Comparison of ENCODE assay signal across 1 cellular context in the genomic region with DNA sequence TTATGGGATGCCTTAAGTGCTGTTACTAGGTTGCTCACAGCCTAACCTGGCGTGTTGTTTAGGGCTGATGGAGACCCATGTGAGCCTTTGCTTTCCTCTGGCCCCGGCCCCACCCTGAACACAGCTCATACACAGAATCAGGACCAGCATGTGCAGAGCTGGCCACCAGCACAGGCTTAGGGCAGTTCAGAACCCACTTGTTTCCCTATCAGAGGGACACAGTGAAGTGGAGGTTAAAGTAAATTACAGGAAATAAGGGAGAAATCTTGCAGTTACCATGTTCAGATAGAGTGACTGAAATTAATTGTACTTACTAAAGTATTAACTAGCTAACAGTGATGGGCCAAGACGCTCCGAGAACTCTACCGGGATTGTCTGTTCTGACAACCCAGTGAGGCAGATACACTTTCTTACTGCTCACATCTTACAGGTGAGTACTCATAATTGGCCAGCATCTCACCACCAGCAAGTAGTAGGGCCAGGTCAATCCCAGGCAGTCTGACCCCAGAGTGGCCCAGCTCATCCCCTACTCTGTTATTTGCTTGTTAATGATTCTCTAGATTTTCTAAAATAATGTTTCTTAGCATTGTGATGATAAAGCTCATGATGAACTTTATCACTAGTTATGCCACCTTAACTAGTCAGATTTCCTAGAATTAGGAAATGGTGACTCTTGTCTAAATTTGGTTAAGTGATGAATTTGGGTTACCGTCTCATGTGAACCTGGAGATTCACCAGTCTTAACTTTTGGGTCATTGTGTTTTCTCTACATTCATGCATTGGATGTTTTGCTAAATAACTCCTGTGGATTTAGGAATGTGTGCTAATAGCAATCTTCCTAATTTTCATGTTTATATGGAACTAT.
TF ChIP-seq lines count a peak whose summit lies in the region.

No MANE protein-coding gene starts in this region.

TF ChIP-seq in GM23338, 12 proteins besides CTCF, POLR2A, EP300 and RAD21 (continued from another document):
- TF ChIP-seq, protein P1, sequence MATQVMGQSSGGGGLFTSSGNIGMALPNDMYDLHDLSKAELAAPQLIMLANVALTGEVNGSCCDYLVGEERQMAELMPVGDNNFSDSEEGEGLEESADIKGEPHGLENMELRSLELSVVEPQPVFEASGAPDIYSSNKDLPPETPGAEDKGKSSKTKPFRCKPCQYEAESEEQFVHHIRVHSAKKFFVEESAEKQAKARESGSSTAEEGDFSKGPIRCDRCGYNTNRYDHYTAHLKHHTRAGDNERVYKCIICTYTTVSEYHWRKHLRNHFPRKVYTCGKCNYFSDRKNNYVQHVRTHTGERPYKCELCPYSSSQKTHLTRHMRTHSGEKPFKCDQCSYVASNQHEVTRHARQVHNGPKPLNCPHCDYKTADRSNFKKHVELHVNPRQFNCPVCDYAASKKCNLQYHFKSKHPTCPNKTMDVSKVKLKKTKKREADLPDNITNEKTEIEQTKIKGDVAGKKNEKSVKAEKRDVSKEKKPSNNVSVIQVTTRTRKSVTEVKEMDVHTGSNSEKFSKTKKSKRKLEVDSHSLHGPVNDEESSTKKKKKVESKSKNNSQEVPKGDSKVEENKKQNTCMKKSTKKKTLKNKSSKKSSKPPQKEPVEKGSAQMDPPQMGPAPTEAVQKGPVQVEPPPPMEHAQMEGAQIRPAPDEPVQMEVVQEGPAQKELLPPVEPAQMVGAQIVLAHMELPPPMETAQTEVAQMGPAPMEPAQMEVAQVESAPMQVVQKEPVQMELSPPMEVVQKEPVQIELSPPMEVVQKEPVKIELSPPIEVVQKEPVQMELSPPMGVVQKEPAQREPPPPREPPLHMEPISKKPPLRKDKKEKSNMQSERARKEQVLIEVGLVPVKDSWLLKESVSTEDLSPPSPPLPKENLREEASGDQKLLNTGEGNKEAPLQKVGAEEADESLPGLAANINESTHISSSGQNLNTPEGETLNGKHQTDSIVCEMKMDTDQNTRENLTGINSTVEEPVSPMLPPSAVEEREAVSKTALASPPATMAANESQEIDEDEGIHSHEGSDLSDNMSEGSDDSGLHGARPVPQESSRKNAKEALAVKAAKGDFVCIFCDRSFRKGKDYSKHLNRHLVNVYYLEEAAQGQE (IDR thresholded peaks at IDR 0.05; ENCODE audit: unreplicated experiment) = no peak
- TF ChIP-seq JUNB (IDR thresholded peaks at IDR 0.05; ENCODE audit: unreplicated experiment) = no peak
- TF ChIP-seq, protein P2, sequence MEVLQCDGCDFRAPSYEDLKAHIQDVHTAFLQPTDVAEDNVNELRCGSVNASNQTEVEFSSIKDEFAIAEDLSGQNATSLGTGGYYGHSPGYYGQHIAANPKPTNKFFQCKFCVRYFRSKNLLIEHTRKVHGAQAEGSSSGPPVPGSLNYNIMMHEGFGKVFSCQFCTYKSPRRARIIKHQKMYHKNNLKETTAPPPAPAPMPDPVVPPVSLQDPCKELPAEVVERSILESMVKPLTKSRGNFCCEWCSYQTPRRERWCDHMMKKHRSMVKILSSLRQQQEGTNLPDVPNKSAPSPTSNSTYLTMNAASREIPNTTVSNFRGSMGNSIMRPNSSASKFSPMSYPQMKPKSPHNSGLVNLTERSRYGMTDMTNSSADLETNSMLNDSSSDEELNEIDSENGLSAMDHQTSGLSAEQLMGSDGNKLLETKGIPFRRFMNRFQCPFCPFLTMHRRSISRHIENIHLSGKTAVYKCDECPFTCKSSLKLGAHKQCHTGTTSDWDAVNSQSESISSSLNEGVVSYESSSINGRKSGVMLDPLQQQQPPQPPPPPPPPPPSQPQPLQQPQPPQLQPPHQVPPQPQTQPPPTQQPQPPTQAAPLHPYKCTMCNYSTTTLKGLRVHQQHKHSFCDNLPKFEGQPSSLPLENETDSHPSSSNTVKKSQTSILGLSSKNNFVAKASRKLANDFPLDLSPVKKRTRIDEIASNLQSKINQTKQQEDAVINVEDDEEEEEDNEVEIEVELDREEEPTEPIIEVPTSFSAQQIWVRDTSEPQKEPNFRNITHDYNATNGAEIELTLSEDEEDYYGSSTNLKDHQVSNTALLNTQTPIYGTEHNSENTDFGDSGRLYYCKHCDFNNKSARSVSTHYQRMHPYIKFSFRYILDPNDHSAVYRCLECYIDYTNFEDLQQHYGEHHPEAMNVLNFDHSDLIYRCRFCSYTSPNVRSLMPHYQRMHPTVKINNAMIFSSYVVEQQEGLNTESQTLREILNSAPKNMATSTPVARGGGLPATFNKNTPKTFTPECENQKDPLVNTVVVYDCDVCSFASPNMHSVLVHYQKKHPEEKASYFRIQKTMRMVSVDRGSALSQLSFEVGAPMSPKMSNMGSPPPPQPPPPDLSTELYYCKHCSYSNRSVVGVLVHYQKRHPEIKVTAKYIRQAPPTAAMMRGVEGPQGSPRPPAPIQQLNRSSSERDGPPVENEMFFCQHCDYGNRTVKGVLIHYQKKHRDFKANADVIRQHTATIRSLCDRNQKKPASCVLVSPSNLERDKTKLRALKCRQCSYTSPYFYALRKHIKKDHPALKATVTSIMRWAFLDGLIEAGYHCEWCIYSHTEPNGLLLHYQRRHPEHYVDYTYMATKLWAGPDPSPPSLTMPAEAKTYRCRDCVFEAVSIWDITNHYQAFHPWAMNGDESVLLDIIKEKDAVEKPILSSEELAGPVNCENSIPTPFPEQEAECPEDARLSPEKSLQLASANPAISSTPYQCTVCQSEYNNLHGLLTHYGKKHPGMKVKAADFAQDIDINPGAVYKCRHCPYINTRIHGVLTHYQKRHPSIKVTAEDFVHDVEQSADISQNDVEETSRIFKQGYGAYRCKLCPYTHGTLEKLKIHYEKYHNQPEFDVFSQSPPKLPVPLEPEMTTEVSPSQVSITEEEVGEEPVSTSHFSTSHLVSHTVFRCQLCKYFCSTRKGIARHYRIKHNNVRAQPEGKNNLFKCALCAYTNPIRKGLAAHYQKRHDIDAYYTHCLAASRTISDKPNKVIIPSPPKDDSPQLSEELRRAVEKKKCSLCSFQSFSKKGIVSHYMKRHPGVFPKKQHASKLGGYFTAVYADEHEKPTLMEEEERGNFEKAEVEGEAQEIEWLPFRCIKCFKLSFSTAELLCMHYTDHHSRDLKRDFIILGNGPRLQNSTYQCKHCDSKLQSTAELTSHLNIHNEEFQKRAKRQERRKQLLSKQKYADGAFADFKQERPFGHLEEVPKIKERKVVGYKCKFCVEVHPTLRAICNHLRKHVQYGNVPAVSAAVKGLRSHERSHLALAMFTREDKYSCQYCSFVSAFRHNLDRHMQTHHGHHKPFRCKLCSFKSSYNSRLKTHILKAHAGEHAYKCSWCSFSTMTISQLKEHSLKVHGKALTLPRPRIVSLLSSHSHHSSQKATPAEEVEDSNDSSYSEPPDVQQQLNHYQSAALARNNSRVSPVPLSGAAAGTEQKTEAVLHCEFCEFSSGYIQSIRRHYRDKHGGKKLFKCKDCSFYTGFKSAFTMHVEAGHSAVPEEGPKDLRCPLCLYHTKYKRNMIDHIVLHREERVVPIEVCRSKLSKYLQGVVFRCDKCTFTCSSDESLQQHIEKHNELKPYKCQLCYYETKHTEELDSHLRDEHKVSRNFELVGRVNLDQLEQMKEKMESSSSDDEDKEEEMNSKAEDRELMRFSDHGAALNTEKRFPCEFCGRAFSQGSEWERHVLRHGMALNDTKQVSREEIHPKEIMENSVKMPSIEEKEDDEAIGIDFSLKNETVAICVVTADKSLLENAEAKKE (CRISPR knock-in tag; IDR thresholded peaks at IDR 0.05) = no peak
- no peak for TF ChIP-seq EZH2 (IDR thresholded peaks at IDR 0.05; ENCODE audit: low read depth, unreplicated experiment)
- TF ChIP-seq ZNF114 (CRISPR knock-in tag; IDR thresholded peaks at IDR 0.05) = no peak
- TF ChIP-seq, protein P3, sequence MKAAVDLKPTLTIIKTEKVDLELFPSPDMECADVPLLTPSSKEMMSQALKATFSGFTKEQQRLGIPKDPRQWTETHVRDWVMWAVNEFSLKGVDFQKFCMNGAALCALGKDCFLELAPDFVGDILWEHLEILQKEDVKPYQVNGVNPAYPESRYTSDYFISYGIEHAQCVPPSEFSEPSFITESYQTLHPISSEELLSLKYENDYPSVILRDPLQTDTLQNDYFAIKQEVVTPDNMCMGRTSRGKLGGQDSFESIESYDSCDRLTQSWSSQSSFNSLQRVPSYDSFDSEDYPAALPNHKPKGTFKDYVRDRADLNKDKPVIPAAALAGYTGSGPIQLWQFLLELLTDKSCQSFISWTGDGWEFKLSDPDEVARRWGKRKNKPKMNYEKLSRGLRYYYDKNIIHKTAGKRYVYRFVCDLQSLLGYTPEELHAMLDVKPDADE (IDR thresholded peaks at IDR 0.05) = no peak
- TF ChIP-seq EZH2phosphoT487 (IDR thresholded peaks at IDR 0.05; ENCODE audit: unreplicated experiment) = no peak
- TF ChIP-seq ZNF331 (CRISPR knock-in tag; IDR thresholded peaks at IDR 0.05; ENCODE audit: low read depth) = no peak
- no peak for TF ChIP-seq NANOG (IDR thresholded peaks at IDR 0.05; ENCODE audit: borderline replicate concordance)
- TF ChIP-seq CREB1 (CRISPR knock-in tag; IDR thresholded peaks at IDR 0.05; ENCODE audit: low read depth) = no peak
- TF ChIP-seq STAT1 (IDR thresholded peaks at IDR 0.05; ENCODE audit: unreplicated experiment) = no peak
